Comparison of ENCODE assay signal across 1 cellular context in the genomic region with DNA sequence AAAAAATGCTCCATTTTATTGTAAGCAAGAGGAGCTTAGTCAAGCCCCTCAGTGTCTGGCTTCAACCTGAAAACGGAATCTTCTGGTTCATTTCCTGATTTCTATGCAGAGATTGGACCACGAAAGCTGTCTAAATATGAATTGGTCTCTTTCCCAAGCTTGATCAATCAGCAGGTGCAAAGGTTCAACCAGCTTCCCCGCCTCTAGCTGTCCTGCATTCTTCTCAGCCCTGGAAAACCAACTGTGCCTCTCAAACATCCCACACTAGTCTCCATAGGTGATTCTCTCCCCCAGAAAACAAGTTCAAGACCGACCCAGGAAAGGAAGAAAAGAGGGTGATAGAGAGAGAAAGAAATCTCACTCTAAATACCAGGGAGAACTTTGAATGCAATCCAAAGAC.
TF ChIP-seq lines count a peak whose summit lies in the region.

No MANE protein-coding gene starts in this region.

TF ChIP-seq in HepG2, 621 proteins besides CTCF, POLR2A, EP300 and RAD21 (continued from another document and continues in another):
- peak; percentile 65; the same call in 1 of the 2 replicates for TF ChIP-seq ADNP (CRISPR knock-in tag; IDR thresholded peaks at IDR 0.05)
- no peak for TF ChIP-seq HNRNPK (IDR thresholded peaks at IDR 0.05; ENCODE audit: low read depth, low read length, poor library complexity, severe bottlenecking)
- TF ChIP-seq, protein P1, sequence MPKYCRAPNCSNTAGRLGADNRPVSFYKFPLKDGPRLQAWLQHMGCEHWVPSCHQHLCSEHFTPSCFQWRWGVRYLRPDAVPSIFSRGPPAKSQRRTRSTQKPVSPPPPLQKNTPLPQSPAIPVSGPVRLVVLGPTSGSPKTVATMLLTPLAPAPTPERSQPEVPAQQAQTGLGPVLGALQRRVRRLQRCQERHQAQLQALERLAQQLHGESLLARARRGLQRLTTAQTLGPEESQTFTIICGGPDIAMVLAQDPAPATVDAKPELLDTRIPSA (CRISPR knock-in tag; IDR thresholded peaks at IDR 0.05; ENCODE audit: borderline replicate concordance): no peak
- peak; percentile 73 for TF ChIP-seq ZMYM2 (CRISPR knock-in tag; IDR thresholded peaks at IDR 0.05)
- 0 out of 2 replicates have a peak, but pooled peaks have one; percentile 18 for TF ChIP-seq FOSL2 (CRISPR knock-in tag; IDR thresholded peaks at IDR 0.05)
- no peak for TF ChIP-seq ZNF367 (CRISPR knock-in tag; IDR thresholded peaks at IDR 0.05; ENCODE audit: borderline replicate concordance)
- no peak for TF ChIP-seq ZNF879 (CRISPR knock-in tag; IDR thresholded peaks at IDR 0.05)
- no peak for TF ChIP-seq KLF13 (CRISPR knock-in tag; IDR thresholded peaks at IDR 0.05)
- no peak for TF ChIP-seq ZNF773 (CRISPR knock-in tag; IDR thresholded peaks at IDR 0.05; ENCODE audit: borderline replicate concordance)
- no peak for TF ChIP-seq TEAD2 (CRISPR knock-in tag; IDR thresholded peaks at IDR 0.05)
- TF ChIP-seq ZNF549 (CRISPR knock-in tag; IDR thresholded peaks at IDR 0.05): no peak
- TF ChIP-seq HNF4A (CRISPR knock-in tag; IDR thresholded peaks at IDR 0.05): peak; percentile 89
- peak; percentile 60; the same call in 1 of the 2 replicates for TF ChIP-seq NCOR1 (IDR thresholded peaks at IDR 0.05; ENCODE audit: borderline replicate concordance, low read length)
- TF ChIP-seq, protein P2, sequence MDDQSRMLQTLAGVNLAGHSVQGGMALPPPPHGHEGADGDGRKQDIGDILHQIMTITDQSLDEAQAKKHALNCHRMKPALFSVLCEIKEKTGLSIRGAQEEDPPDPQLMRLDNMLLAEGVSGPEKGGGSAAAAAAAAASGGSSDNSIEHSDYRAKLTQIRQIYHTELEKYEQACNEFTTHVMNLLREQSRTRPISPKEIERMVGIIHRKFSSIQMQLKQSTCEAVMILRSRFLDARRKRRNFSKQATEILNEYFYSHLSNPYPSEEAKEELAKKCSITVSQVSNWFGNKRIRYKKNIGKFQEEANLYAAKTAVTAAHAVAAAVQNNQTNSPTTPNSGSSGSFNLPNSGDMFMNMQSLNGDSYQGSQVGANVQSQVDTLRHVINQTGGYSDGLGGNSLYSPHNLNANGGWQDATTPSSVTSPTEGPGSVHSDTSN (CRISPR knock-in tag; IDR thresholded peaks at IDR 0.05; ENCODE audit: borderline replicate concordance): no peak
- TF ChIP-seq, protein P3, sequence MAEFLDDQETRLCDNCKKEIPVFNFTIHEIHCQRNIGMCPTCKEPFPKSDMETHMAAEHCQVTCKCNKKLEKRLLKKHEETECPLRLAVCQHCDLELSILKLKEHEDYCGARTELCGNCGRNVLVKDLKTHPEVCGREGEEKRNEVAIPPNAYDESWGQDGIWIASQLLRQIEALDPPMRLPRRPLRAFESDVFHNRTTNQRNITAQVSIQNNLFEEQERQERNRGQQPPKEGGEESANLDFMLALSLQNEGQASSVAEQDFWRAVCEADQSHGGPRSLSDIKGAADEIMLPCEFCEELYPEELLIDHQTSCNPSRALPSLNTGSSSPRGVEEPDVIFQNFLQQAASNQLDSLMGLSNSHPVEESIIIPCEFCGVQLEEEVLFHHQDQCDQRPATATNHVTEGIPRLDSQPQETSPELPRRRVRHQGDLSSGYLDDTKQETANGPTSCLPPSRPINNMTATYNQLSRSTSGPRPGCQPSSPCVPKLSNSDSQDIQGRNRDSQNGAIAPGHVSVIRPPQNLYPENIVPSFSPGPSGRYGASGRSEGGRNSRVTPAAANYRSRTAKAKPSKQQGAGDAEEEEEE (CRISPR knock-in tag; IDR thresholded peaks at IDR 0.05; ENCODE audit: borderline replicate concordance): no peak
- TF ChIP-seq ZNF432 (CRISPR knock-in tag; IDR thresholded peaks at IDR 0.05; ENCODE audit: borderline replicate concordance): no peak
- TF ChIP-seq EHMT2 (IDR thresholded peaks at IDR 0.05; ENCODE audit: borderline replicate concordance, low read depth, low read length): no peak
- TF ChIP-seq GLI4 (CRISPR knock-in tag; IDR thresholded peaks at IDR 0.05; ENCODE audit: borderline replicate concordance): no peak
- TF ChIP-seq SNAPC2 (CRISPR knock-in tag; IDR thresholded peaks at IDR 0.05): no peak
- TF ChIP-seq NFE2L1 (CRISPR knock-in tag; IDR thresholded peaks at IDR 0.05; ENCODE audit: borderline replicate concordance): no peak
- TF ChIP-seq NFRKB (IDR thresholded peaks at IDR 0.05): no peak
- peak; percentile 46 for TF ChIP-seq ASH2L (IDR thresholded peaks at IDR 0.05; ENCODE audit: insufficient read length, low read depth, low read length)
- no peak for TF ChIP-seq JUN (CRISPR knock-in tag; IDR thresholded peaks at IDR 0.05)
- TF ChIP-seq BRCA1 (CRISPR knock-in tag; IDR thresholded peaks at IDR 0.05): no peak
- TF ChIP-seq, protein P4, sequence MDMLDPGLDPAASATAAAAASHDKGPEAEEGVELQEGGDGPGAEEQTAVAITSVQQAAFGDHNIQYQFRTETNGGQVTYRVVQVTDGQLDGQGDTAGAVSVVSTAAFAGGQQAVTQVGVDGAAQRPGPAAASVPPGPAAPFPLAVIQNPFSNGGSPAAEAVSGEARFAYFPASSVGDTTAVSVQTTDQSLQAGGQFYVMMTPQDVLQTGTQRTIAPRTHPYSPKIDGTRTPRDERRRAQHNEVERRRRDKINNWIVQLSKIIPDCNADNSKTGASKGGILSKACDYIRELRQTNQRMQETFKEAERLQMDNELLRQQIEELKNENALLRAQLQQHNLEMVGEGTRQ (IDR thresholded peaks at IDR 0.05; ENCODE audit: low read depth, low read length): no peak
- TF ChIP-seq, protein P4 (CRISPR knock-in tag; IDR thresholded peaks at IDR 0.05; ENCODE audit: borderline replicate concordance): no peak
- no peak for TF ChIP-seq ZSCAN29 (CRISPR knock-in tag; conservative IDR thresholded peaks at IDR 0.05)
- no peak for TF ChIP-seq ZNF350 (CRISPR knock-in tag; IDR thresholded peaks at IDR 0.05; ENCODE audit: borderline replicate concordance, low read depth)
- TF ChIP-seq KAT7 (CRISPR knock-in tag; IDR thresholded peaks at IDR 0.05; ENCODE audit: borderline replicate concordance): no peak
- TF ChIP-seq ZFYVE20 (CRISPR knock-in tag; IDR thresholded peaks at IDR 0.05; ENCODE audit: borderline replicate concordance, low read depth): no peak
- TF ChIP-seq, protein P5, sequence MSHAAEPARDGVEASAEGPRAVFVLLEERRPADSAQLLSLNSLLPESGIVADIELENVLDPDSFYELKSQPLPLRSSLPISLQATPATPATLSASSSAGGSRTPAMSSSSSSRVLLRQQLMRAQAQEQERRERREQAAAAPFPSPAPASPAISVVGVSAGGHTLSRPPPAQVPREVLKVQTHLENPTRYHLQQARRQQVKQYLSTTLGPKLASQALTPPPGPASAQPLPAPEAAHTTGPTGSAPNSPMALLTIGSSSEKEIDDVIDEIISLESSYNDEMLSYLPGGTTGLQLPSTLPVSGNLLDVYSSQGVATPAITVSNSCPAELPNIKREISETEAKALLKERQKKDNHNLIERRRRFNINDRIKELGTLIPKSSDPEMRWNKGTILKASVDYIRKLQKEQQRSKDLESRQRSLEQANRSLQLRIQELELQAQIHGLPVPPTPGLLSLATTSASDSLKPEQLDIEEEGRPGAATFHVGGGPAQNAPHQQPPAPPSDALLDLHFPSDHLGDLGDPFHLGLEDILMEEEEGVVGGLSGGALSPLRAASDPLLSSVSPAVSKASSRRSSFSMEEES (CRISPR knock-in tag; IDR thresholded peaks at IDR 0.05): 0 out of 2 replicates have a peak, but pooled peaks have one; percentile 25
- TF ChIP-seq ZNF709 (CRISPR knock-in tag; IDR thresholded peaks at IDR 0.05): no peak
- no peak for TF ChIP-seq ZNF205 (CRISPR knock-in tag; IDR thresholded peaks at IDR 0.05)
- TF ChIP-seq ZNF331 (CRISPR knock-in tag; IDR thresholded peaks at IDR 0.05): peak; percentile 54; the same call in 1 of the 2 replicates
- TF ChIP-seq, protein P6, sequence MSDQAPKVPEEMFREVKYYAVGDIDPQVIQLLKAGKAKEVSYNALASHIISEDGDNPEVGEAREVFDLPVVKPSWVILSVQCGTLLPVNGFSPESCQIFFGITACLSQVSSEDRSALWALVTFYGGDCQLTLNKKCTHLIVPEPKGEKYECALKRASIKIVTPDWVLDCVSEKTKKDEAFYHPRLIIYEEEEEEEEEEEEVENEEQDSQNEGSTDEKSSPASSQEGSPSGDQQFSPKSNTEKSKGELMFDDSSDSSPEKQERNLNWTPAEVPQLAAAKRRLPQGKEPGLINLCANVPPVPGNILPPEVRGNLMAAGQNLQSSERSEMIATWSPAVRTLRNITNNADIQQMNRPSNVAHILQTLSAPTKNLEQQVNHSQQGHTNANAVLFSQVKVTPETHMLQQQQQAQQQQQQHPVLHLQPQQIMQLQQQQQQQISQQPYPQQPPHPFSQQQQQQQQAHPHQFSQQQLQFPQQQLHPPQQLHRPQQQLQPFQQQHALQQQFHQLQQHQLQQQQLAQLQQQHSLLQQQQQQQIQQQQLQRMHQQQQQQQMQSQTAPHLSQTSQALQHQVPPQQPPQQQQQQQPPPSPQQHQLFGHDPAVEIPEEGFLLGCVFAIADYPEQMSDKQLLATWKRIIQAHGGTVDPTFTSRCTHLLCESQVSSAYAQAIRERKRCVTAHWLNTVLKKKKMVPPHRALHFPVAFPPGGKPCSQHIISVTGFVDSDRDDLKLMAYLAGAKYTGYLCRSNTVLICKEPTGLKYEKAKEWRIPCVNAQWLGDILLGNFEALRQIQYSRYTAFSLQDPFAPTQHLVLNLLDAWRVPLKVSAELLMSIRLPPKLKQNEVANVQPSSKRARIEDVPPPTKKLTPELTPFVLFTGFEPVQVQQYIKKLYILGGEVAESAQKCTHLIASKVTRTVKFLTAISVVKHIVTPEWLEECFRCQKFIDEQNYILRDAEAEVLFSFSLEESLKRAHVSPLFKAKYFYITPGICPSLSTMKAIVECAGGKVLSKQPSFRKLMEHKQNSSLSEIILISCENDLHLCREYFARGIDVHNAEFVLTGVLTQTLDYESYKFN (CRISPR knock-in tag; conservative IDR thresholded peaks at IDR 0.05): peak; percentile 79
- TF ChIP-seq MEIS1 (CRISPR knock-in tag; IDR thresholded peaks at IDR 0.05; ENCODE audit: borderline replicate concordance): no peak
- no peak for TF ChIP-seq ZNF33B (CRISPR knock-in tag; IDR thresholded peaks at IDR 0.05)
- peak; percentile 21; the same call in 1 of the 2 replicates for TF ChIP-seq ELF1 (CRISPR knock-in tag; IDR thresholded peaks at IDR 0.05)
- TF ChIP-seq, protein P7, sequence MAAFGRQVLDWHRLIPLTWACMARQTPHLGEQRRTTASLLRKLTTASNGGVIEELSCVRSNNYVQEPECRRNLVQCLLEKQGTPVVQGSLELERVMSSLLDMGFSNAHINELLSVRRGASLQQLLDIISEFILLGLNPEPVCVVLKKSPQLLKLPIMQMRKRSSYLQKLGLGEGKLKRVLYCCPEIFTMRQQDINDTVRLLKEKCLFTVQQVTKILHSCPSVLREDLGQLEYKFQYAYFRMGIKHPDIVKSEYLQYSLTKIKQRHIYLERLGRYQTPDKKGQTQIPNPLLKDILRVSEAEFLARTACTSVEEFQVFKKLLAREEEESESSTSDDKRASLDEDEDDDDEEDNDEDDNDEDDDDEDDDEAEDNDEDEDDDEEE (CRISPR knock-in tag; IDR thresholded peaks at IDR 0.05): no peak
- TF ChIP-seq CHD4 (IDR thresholded peaks at IDR 0.05; ENCODE audit: borderline replicate concordance, low read length): peak; percentile 27; the same call in 1 of the 2 replicates
- peak; percentile 22; the same call in 1 of the 2 replicates for TF ChIP-seq PHF8 (CRISPR knock-in tag; IDR thresholded peaks at IDR 0.05)
- no peak for TF ChIP-seq ZNF207 (IDR thresholded peaks at IDR 0.05; ENCODE audit: borderline replicate concordance)
- TF ChIP-seq STAG1 (CRISPR knock-in tag; IDR thresholded peaks at IDR 0.05): no peak
- TF ChIP-seq HOXA9 (CRISPR knock-in tag; IDR thresholded peaks at IDR 0.05; ENCODE audit: borderline replicate concordance): no peak
- TF ChIP-seq FOXC1 (CRISPR knock-in tag; IDR thresholded peaks at IDR 0.05; ENCODE audit: borderline replicate concordance): no peak
- TF ChIP-seq, protein P8, sequence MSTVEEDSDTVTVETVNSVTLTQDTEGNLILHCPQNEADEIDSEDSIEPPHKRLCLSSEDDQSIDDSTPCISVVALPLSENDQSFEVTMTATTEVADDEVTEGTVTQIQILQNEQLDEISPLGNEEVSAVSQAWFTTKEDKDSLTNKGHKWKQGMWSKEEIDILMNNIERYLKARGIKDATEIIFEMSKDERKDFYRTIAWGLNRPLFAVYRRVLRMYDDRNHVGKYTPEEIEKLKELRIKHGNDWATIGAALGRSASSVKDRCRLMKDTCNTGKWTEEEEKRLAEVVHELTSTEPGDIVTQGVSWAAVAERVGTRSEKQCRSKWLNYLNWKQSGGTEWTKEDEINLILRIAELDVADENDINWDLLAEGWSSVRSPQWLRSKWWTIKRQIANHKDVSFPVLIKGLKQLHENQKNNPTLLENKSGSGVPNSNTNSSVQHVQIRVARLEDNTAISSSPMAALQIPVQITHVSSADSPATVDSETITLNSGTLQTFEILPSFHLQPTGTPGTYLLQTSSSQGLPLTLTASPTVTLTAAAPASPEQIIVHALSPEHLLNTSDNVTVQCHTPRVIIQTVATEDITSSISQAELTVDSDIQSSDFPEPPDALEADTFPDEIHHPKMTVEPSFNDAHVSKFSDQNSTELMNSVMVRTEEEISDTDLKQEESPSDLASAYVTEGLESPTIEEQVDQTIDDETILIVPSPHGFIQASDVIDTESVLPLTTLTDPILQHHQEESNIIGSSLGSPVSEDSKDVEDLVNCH (CRISPR knock-in tag; IDR thresholded peaks at IDR 0.05): no peak
- no peak for TF ChIP-seq ZNF780A (CRISPR knock-in tag; IDR thresholded peaks at IDR 0.05)
- TF ChIP-seq, protein P9, sequence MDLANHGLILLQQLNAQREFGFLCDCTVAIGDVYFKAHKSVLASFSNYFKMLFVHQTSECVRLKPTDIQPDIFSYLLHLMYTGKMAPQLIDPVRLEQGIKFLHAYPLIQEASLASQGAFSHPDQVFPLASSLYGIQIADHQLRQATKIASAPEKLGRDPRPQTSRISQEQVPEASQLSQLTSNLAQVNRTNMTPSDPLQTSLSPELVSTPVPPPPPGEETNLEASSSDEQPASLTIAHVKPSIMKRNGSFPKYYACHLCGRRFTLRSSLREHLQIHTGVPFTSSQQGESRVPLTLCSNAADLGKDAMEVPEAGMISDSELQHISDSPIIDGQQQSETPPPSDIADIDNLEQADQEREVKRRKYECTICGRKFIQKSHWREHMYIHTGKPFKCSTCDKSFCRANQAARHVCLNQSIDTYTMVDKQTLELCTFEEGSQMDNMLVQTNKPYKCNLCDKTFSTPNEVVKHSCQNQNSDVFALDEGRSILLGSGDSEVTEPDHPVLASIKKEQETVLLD (CRISPR knock-in tag; IDR thresholded peaks at IDR 0.05; ENCODE audit: low read depth): no peak
- peak; percentile 83 for TF ChIP-seq TEAD3 (CRISPR knock-in tag; optimal IDR thresholded peaks at IDR 0.05; ENCODE audit: borderline replicate concordance)
- TF ChIP-seq CBX5 (CRISPR knock-in tag; IDR thresholded peaks at IDR 0.05; ENCODE audit: borderline replicate concordance): no peak
- no peak for TF ChIP-seq HOXA5 (CRISPR knock-in tag; IDR thresholded peaks at IDR 0.05)
- no peak for TF ChIP-seq KDM2A (CRISPR knock-in tag; IDR thresholded peaks at IDR 0.05; ENCODE audit: borderline replicate concordance, low read depth)
- TF ChIP-seq ZSCAN20 (CRISPR knock-in tag; IDR thresholded peaks at IDR 0.05; ENCODE audit: borderline replicate concordance): no peak
- TF ChIP-seq ERF (CRISPR knock-in tag; IDR thresholded peaks at IDR 0.05): peak; percentile 58; the same call in 1 of the 2 replicates
- TF ChIP-seq CEBPG (CRISPR knock-in tag; IDR thresholded peaks at IDR 0.05): peak; percentile 22; the same call in 1 of the 2 replicates
- no peak for TF ChIP-seq ZNF121 (CRISPR knock-in tag; IDR thresholded peaks at IDR 0.05)
